Comparison of ENCODE assay signal across 23 cellular contexts in the genomic region with DNA sequence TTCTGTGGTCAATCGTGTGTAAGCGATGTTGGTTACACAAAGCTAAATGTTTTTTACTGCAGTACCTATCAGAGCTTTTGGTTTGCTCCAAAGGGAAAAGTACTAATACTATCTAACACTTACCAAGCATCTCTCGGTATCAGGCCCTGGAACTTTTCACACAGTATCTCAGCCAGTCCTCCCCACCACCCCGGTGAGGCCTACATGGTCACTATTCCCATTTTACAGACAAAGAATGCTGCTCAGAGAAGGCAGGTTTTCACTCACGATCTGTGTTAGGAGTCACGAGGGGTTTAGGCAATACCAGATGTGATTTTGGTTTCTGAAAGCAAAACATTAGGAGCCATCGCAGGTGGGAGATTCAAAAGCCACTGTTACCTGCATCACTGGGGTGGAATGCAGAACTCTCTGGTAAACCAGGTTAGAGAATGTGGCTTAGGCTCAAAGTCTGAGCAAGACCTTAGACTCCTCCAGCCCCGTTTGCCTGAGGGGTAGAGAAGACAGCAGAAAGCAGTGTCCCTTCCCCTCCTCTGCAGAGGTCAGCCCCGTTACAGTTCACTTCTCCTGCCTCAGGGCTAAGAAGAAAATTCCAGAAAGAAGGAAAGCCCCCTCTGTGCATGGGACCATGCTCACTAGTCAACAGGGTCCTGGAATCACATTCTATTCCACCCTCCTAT.
"Had no signal": no experiment of that assay in that cellular context is flagged by ENCODE, and none has a peak within 500 bp of the region (broad histone marks: within the 10 kb centered on the region; RNA-seq: fewer than 3 reads in every experiment).

No MANE protein-coding gene starts in this region.

- H3K36me3 ChIP-seq: SJSA1 had no signal

- ATAC-seq: activated CD8-positive, alpha-beta T cell treated with anti-CD3 and anti-CD28 coated beads, Interleukin-2, amount 10 ng/mL, durations not matched to agents 7 days and 5 days; PC-3 had no signal

- H3K27ac Mint-ChIP-seq: activated CD8-positive, alpha-beta T cell treated with anti-CD3 and anti-CD28 coated beads, Interleukin-2, amount 10 ng/mL, durations not matched to agents 7 days and 5 days; activated naive CD4-positive, alpha-beta T cell treated with anti-CD3 and anti-CD28 coated beads for 36 hours; activated naive CD8-positive, alpha-beta T cell; activated T-helper 1 cell treated with anti-CD3 and anti-CD28 coated beads, Interleukin-12 subunit alpha, Interleukin-12 subunit beta, Interleukin-2, Interleukin-4 antibody, amounts not matched to agents 30 ng/mL and 10 ng/mL and 1 ng/mL, durations not matched to agents 14 hours and 24 hours and 36 hours; T-helper 1 cell treated with Interleukin-12 subunit alpha and Interleukin-12 subunit beta and Interleukin-4 antibody, amounts not matched to agents 30 μg/mL and 1 μg/mL, for 36 hours had no signal

- H3K9me3 Mint-ChIP-seq: activated T-helper 1 cell treated with anti-CD3 and anti-CD28 coated beads, Interleukin-12 subunit alpha, Interleukin-12 subunit beta, Interleukin-2, Interleukin-4 antibody, amounts not matched to agents 30 ng/mL and 10 ng/mL and 1 ng/mL, durations not matched to agents 14 hours and 24 hours and 36 hours; T-helper 1 cell treated with Interleukin-12 subunit alpha and Interleukin-12 subunit beta and Interleukin-4 antibody, amounts not matched to agents 30 μg/mL and 1 μg/mL, for 36 hours had no signal

- H3K27me3 ChIP-seq: SJSA1 had no signal

- H3K9me3 ChIP-seq: SJSA1 had no signal

- H3K27me3 Mint-ChIP-seq: activated naive CD8-positive, alpha-beta T cell; brain had no signal

- H3K4me3 ChIP-seq: SJSA1 had no signal

- DNase-seq: activated CD4-positive, alpha-beta T cell treated with anti-CD3 and anti-CD28 coated beads for 48 hours; activated CD4-positive, alpha-beta T cell treated with anti-CD3 and anti-CD28 coated beads, Interleukin-2, amount 50 U/mL, for 4 hours; activated CD4-positive, CD25-positive, alpha-beta regulatory T cell treated with anti-CD3 and anti-CD28 coated beads, Interleukin-2, amount 50 U/mL, for 72 hours; activated CD8-positive, alpha-beta memory T cell treated with anti-CD3 and anti-CD28 coated beads, Interleukin-2, amount 50 U/mL, for 48 hours; activated CD8-positive, alpha-beta T cell treated with anti-CD3 and anti-CD28 coated beads, Interleukin-2, amount 10 ng/mL, durations not matched to agents 7 days and 5 days; activated gamma-delta T cell; activated naive CD4-positive, alpha-beta T cell treated with anti-CD3 and anti-CD28 coated beads for 36 hours; activated T-cell treated with anti-CD3 and anti-CD28 coated beads, Interleukin-2, amount 50 U/mL, for 1 hour; amygdala; Karpas-422; MM.1S; NCI-H1105 treated with DMSO at 0.1 percent for 48 hours; NCI-H1436 treated with DMSO at 0.1 percent for 48 hours; NCI-H187; NCI-H2081; NCI-H510A treated with DMSO at 0.1 percent for 48 hours; PC-3; SHP77 had no signal

- H3K4me3 Mint-ChIP-seq: activated CD8-positive, alpha-beta T cell treated with anti-CD3 and anti-CD28 coated beads, Interleukin-2, amount 10 ng/mL, durations not matched to agents 7 days and 5 days; activated naive CD4-positive, alpha-beta T cell treated with anti-CD3 and anti-CD28 coated beads for 36 hours; activated naive CD8-positive, alpha-beta T cell; activated T-helper 1 cell treated with anti-CD3 and anti-CD28 coated beads, Interleukin-12 subunit alpha, Interleukin-12 subunit beta, Interleukin-2, Interleukin-4 antibody, amounts not matched to agents 30 ng/mL and 10 ng/mL and 1 ng/mL, durations not matched to agents 14 hours and 24 hours and 36 hours; brain; T-helper 1 cell treated with Interleukin-12 subunit alpha and Interleukin-12 subunit beta and Interleukin-4 antibody, amounts not matched to agents 30 μg/mL and 1 μg/mL, for 36 hours had no signal

- H3K27ac ChIP-seq: SJSA1 had no signal
